16 cellular contexts compared by ENCODE assay signal in the genomic region with DNA sequence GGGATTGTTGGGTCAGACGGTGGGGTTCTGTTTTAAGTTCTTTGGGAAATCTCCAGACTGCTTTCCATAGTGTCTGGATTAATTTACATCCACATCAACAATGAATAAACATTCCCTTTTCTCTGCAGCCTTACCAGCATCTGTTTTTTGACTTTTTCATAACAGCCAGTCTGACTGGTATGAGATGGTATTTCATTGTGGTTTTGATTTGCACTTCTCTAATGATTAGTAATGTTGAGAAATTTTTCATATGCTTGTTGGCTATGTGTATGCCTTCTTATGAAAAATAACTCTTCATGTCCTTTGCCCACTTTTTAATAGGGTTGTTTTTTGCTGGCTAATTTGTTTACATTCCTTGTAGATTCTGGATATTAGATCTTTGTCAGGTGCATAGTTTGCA.
DNase-seq lines count a peak whose midpoint lies in the region; ATAC-seq and TF ChIP-seq lines count a peak whose summit lies in the region.
"Had no signal": no experiment of that assay in that cellular context is flagged by ENCODE, and none has a peak within 500 bp of the region (broad histone marks: within the 10 kb centered on the region; RNA-seq: fewer than 3 reads in every experiment).

No MANE protein-coding gene starts in this region.

- H3K4me1 Mint-ChIP-seq in stimulated activated naive CD8-positive, alpha-beta T cell treated with anti-CD3 and anti-CD28 coated beads, Interleukin-15, amount 100 ng/mL, for 72 hours, result no peaks in the 10 kb centered on the region

- peak; percentile 71 for ATAC-seq in foreskin keratinocyte
- ATAC-seq in stimulated activated naive CD8-positive, alpha-beta T cell treated with anti-CD3 and anti-CD28 coated beads, Interleukin-15, amount 100 ng/mL, for 72 hours, result no peak
- ATAC-seq in GM21786 (IDR thresholded peaks at IDR 0.05; ENCODE audit: unreplicated experiment), result no peak
- ATAC-seq: CD8-positive, alpha-beta T cell had no signal

- no peak overlapping the region for H3K4me3 Mint-ChIP-seq in stimulated activated naive CD8-positive, alpha-beta T cell treated with anti-CD3 and anti-CD28 coated beads, Interleukin-15, amount 100 ng/mL, for 72 hours
- H3K4me3 Mint-ChIP-seq: CD8-positive, alpha-beta T cell had no signal

- no peaks in the 10 kb centered on the region for H3K27me3 ChIP-seq in BJ (ENCODE audit: control insufficient read depth, insufficient read depth, low read length)
- no peaks in the 10 kb centered on the region for H3K27me3 ChIP-seq in foreskin keratinocyte
- H3K27me3 ChIP-seq: BLaER1 treated with 17β-estradiol and CSF1 and Interleukin-3, amounts not matched to agents 10 nM and 100 nM had no signal

- POLR2A ChIA-PET in BJ (lab: Charles Lee), result no interaction called here

- no peak overlapping the region for H3K27ac ChIP-seq in foreskin keratinocyte
- H3K27ac ChIP-seq: BLaER1 treated with 17β-estradiol and CSF1 and Interleukin-3, amounts not matched to agents 10 nM and 100 nM; HL-60 had no signal

- TF ChIP-seq CTCF in BJ (IDR thresholded peaks at IDR 0.05; ENCODE audit: insufficient read depth, low read depth, low read length) (no peak), foreskin keratinocyte (conservative IDR thresholded peaks at IDR 0.05) (no peak)

- CTCF ChIA-PET in BJ (lab: Yijun Ruan, JAX), result no interaction called here

- H3K27ac Mint-ChIP-seq in stimulated activated naive CD8-positive, alpha-beta T cell treated with anti-CD3 and anti-CD28 coated beads, Interleukin-15, amount 100 ng/mL, for 72 hours, result no peak overlapping the region
- H3K27ac Mint-ChIP-seq: CD8-positive, alpha-beta T cell had no signal

- no peak overlapping the region for H3K4me3 ChIP-seq in BJ (ENCODE audit: low read depth, low read length)
- H3K4me3 ChIP-seq: BLaER1 treated with 17β-estradiol and CSF1 and Interleukin-3, amounts not matched to agents 10 nM and 100 nM; HAP-1 had no signal

- DNase-seq in BJ (ENCODE audit: low read depth) (peak; percentile 5), HT1080 (ENCODE audit: low read depth) (peak; percentile 8), fibroblast of gingiva (ENCODE audit: low read depth) (peak; percentile 25), foreskin keratinocyte (peak; percentile 31 to 54), NCI-H526 (lab: John Stamatoyannopoulos, UW) (no peak)
- no peak for DNase-seq in stimulated activated naive CD8-positive, alpha-beta T cell treated with anti-CD3 and anti-CD28 coated beads, Interleukin-15, amount 100 ng/mL, for 72 hours
- DNase-seq: 8988T; Calu3; CD8-positive, alpha-beta T cell; DMS79 treated with DMSO at 0.1 percent for 48 hours; GF-D8; IMR-90 had no signal

- no peaks in the 10 kb centered on the region for H3K36me3 ChIP-seq in BJ (ENCODE audit: control insufficient read depth, insufficient read depth, low read length)
- H3K36me3 ChIP-seq: BLaER1 treated with 17β-estradiol and CSF1 and Interleukin-3, amounts not matched to agents 10 nM and 100 nM; HAP-1 had no signal

- peaks cover 24 to 27% of the 10 kb centered on the region in 2 donors for H3K9me3 Mint-ChIP-seq in stimulated activated naive CD8-positive, alpha-beta T cell treated with anti-CD3 and anti-CD28 coated beads, Interleukin-15, amount 100 ng/mL, for 72 hours

- H3K4me1 ChIP-seq in foreskin keratinocyte, result no peaks in the 10 kb centered on the region
- H3K4me1 ChIP-seq: BLaER1 treated with 17β-estradiol and CSF1 and Interleukin-3, amounts not matched to agents 10 nM and 100 nM; HAP-1 had no signal

- no peaks in the 10 kb centered on the region for H3K27me3 Mint-ChIP-seq in stimulated activated naive CD8-positive, alpha-beta T cell treated with anti-CD3 and anti-CD28 coated beads, Interleukin-15, amount 100 ng/mL, for 72 hours

Comparison
In these comparisons a context has a peak if more than half of its experiments do, and no peak if none do; other contexts are left out.
1. DNase-seq: peak in BJ (single experiment), HT1080 (single experiment), fibroblast of gingiva (single experiment) and foreskin keratinocyte (2 of 2); none in NCI-H526 (0 of 2) and stimulated activated naive CD8-positive, alpha-beta T cell treated with anti-CD3 and anti-CD28 coated beads, Interleukin-15, amount 100 ng/mL, for 72 hours (0 of 2).